Comparison of ENCODE assay signal across 1 cellular context in the genomic region with DNA sequence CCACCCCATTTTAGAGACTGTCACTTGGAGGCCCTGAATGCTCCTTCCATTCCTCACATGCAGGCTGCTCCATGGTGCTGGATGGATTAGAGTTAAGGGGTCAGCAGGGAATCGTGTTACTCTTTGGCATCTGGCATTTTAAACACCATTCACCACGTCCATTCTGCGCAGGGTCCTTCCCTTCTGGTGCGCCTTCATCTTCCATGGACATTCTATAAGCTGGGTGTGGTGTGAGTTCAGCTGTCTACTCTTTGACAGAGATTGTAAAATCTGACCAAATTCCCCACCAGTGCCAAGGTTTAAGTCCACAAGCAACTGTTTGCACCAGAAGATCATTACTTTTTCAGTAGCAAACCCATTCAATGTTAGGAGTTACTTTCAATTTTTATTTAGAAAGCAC.
TF ChIP-seq lines count a peak whose summit lies in the region.

No MANE protein-coding gene starts in this region.

TF ChIP-seq in GM12878, 131 proteins besides CTCF, POLR2A, EP300 and RAD21:
- TF ChIP-seq BHLHE40 (IDR thresholded peaks at IDR 0.05; ENCODE audit: borderline replicate concordance in 1 of 2, low read depth in 2 of 2, low read length in 1 of 2) (no peak), CBFB (IDR thresholded peaks at IDR 0.05; ENCODE audit: low read depth) (no peak), BMI1 (IDR thresholded peaks at IDR 0.05; ENCODE audit: borderline replicate concordance) (no peak), SMAD5 (IDR thresholded peaks at IDR 0.05; ENCODE audit: low read depth) (no peak), NR2C1 (IDR thresholded peaks at IDR 0.05) (no peak), FOXM1 (IDR thresholded peaks at IDR 0.05; ENCODE audit: low read depth, low read length) (no peak), CBX3 (IDR thresholded peaks at IDR 0.05; ENCODE audit: borderline replicate concordance, low read depth) (no peak), BRCA1 (IDR thresholded peaks at IDR 0.05; ENCODE audit: low read depth, low read length) (no peak), NFIC (IDR thresholded peaks at IDR 0.05; ENCODE audit: low read depth, low read length) (no peak)
- TF ChIP-seq, protein P1, sequence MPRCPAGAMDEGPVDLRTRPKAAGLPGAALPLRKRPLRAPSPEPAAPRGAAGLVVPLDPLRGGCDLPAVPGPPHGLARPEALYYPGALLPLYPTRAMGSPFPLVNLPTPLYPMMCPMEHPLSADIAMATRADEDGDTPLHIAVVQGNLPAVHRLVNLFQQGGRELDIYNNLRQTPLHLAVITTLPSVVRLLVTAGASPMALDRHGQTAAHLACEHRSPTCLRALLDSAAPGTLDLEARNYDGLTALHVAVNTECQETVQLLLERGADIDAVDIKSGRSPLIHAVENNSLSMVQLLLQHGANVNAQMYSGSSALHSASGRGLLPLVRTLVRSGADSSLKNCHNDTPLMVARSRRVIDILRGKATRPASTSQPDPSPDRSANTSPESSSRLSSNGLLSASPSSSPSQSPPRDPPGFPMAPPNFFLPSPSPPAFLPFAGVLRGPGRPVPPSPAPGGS (IDR thresholded peaks at IDR 0.05; ENCODE audit: borderline replicate concordance, insufficient read depth, low read depth, low read length, poor library complexity, severe bottlenecking) = no peak
- TF ChIP-seq, protein P2, sequence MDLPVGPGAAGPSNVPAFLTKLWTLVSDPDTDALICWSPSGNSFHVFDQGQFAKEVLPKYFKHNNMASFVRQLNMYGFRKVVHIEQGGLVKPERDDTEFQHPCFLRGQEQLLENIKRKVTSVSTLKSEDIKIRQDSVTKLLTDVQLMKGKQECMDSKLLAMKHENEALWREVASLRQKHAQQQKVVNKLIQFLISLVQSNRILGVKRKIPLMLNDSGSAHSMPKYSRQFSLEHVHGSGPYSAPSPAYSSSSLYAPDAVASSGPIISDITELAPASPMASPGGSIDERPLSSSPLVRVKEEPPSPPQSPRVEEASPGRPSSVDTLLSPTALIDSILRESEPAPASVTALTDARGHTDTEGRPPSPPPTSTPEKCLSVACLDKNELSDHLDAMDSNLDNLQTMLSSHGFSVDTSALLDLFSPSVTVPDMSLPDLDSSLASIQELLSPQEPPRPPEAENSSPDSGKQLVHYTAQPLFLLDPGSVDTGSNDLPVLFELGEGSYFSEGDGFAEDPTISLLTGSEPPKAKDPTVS (IDR thresholded peaks at IDR 0.05; ENCODE audit: low read depth, low read length) = no peak
